In the genomic region with DNA sequence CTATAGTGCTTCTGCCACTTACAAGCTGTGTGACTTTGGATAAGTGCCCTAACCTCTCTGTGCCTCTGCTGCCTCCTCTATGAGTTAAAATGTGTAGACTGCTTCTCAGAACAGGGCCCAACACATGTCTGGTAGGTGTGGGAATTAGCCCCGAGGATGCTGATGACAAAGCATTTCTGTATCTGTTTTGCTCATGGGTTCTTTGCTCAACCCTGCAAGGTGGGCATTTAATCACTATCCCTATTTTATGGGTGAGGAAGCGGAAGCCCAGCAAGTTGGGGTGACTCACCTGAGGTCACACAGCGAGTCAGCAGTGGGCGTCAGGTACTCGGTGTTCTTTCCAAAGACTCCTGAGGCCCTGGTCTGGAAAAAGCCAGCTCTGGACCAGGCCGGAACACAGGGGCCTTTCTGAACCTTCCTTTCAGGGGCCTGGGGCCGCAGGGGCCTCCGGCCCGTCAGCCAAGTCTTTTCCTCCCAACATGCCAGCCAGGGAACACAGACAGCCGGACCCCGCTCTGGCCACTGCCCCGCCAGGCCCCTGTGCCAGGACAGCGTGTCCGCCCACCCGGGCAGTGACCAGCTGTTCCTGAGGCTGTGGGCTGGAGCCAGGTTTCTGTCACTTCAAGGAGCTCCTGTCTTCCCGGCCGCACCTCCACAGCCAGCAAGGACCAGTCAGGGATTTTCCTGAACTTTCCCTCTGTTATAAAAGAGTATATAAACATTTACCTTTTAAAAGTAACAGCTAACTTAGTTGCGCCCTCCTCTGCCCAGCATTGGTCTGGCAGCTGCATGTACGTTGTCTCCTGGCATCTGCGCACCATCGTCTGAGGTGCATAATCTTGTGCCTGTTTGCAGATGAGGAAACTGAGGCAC, we compare ENCODE assay signal across 8 cellular contexts.
DNase-seq lines count a peak whose midpoint lies in the region; ATAC-seq and TF ChIP-seq lines count a peak whose summit lies in the region.

No MANE protein-coding gene starts in this region.

- CTCF ChIA-PET in CD8-positive, alpha-beta T cell (lab: Charles Lee) = interaction anchor here (0.7 to 1.6 kb wide), 5 partner anchors 12 to 97 kb away, joined by 3 to 7 read pairs (median 4); no protein-coding TSS in a partner anchor

- no peaks in the 10 kb centered on the region for H3K36me3 Mint-ChIP-seq in CD8-positive, alpha-beta T cell

- H3K27ac Mint-ChIP-seq in CD8-positive, alpha-beta T cell = no peak overlapping the region

- DNase-seq in foreskin fibroblast = peak in 1 of 2 donors; percentile 70
- peak; percentile 67 to 87 for DNase-seq in psoas muscle
- DNase-seq in NCI-H1048 (lab: John Stamatoyannopoulos, UW) = no peak
- DNase-seq in CD8-positive, alpha-beta T cell = no peak

- no peaks in the 10 kb centered on the region for H3K27me3 Mint-ChIP-seq in CD8-positive, alpha-beta T cell (ENCODE audit: low read depth)

- no peaks in the 10 kb centered on the region for H3K36me3 ChIP-seq in SU-DHL-6 (ENCODE audit: low read length)
- H3K36me3 ChIP-seq in psoas muscle (ENCODE audit: insufficient read depth in 1 of 2, low read depth in 1 of 2) = no peaks in the 10 kb centered on the region
- no peaks in the 10 kb centered on the region for H3K36me3 ChIP-seq in CD8-positive, alpha-beta T cell (ENCODE audit: insufficient read depth, low read length)

- TF ChIP-seq CTCF in GM12872 (IDR thresholded peaks at IDR 0.05; ENCODE audit: insufficient read depth, low read depth, low read length) = 0 out of 3 replicates have a peak, but pooled peaks have one; percentile 21
- peak; percentile 13 for TF ChIP-seq CTCF in SU-DHL-6 (IDR thresholded peaks at IDR 0.05; ENCODE audit: insufficient read depth, low read length, poor library complexity, severe bottlenecking)
- peak; percentile 16 for TF ChIP-seq CTCF in foreskin fibroblast (IDR thresholded peaks at IDR 0.05; ENCODE audit: low read depth, low read length)
- TF ChIP-seq CTCF in psoas muscle (IDR thresholded peaks at IDR 0.05) = no peak
- no peak for TF ChIP-seq CTCF in CD8-positive, alpha-beta T cell (IDR thresholded peaks at IDR 0.05)

- ATAC-seq in psoas muscle (peak; percentile 82 to 85 (median 84)), HG03025 (IDR thresholded peaks at IDR 0.05; ENCODE audit: low FRiP score, unreplicated experiment) (no peak), HG03460 (IDR thresholded peaks at IDR 0.05; ENCODE audit: unreplicated experiment) (no peak)
- ATAC-seq in CD8-positive, alpha-beta T cell = no peak

- H3K9me3 ChIP-seq in SU-DHL-6 (ENCODE audit: insufficient read depth, low read length) (no peaks in the 10 kb centered on the region), psoas muscle (no peaks in the 10 kb centered on the region)
- no peaks in the 10 kb centered on the region for H3K9me3 ChIP-seq in CD8-positive, alpha-beta T cell (ENCODE audit: low read length)

- POLR2A ChIA-PET in CD8-positive, alpha-beta T cell (lab: Charles Lee) = interaction anchor here (0.6 to 1.1 kb wide), 3 partner anchors 17 to 61 kb away, joined by 3 to 4 read pairs (median 4); no protein-coding TSS in a partner anchor

- no peak overlapping the region for H3K9ac ChIP-seq in SU-DHL-6 (ENCODE audit: low read length)

- H3K4me2 ChIP-seq in SU-DHL-6 (ENCODE audit: low read depth, low read length, poor library complexity, severe bottlenecking) = no peak overlapping the region

- 24 to 41% (median 30%) methylated on average over 21 of the region's 21 CpGs for WGBS in psoas muscle, 3 donors

- H3K9me3 Mint-ChIP-seq in CD8-positive, alpha-beta T cell = no peaks in the 10 kb centered on the region

- H3K4me3 ChIP-seq in SU-DHL-6 (ENCODE audit: insufficient read depth, low read length, poor library complexity, severe bottlenecking) (no peak overlapping the region), foreskin fibroblast (ENCODE audit: low read depth in 1 of 2, low read length in 2 of 2) (no peak overlapping the region), psoas muscle (peak overlapping the region; percentile 66)
- no peak overlapping the region for H3K4me3 ChIP-seq in CD8-positive, alpha-beta T cell (ENCODE audit: low read depth, low read length)

- H4K20me1 ChIP-seq in SU-DHL-6 (ENCODE audit: low read depth, low read length) = no peaks in the 10 kb centered on the region

- no peak overlapping the region for H3K4me3 Mint-ChIP-seq in CD8-positive, alpha-beta T cell

- H3K79me2 ChIP-seq in SU-DHL-6 (ENCODE audit: insufficient read depth, low read length) = no peaks in the 10 kb centered on the region

- H3F3A ChIP-seq in SU-DHL-6 (ENCODE audit: insufficient read depth) = no peaks in the 10 kb centered on the region

- H3K9me2 ChIP-seq in SU-DHL-6 (replicated peaks; ENCODE audit: insufficient read depth, low read length) = no peaks in the 10 kb centered on the region

- intact Hi-C loops in psoas muscle (cut with DNase I) = loop anchor here in 1 of 2 donors (10.0 kb wide), 1 partner anchor 89 kb away; the partner anchor contains the start of gene RAI1
- intact Hi-C loops in CD8-positive, alpha-beta T cell (cut with DNase I, micrococcal nuclease) = no loop called here

- H3K27ac ChIP-seq in SU-DHL-6 (ENCODE audit: low read depth, low read length) = no peak overlapping the region
- peak overlapping the region; percentile 89 for H3K27ac ChIP-seq in psoas muscle
- no peak overlapping the region for H3K27ac ChIP-seq in CD8-positive, alpha-beta T cell (ENCODE audit: low read depth, low read length)

- H3K4me1 Mint-ChIP-seq in CD8-positive, alpha-beta T cell (ENCODE audit: low read depth) = peaks cover 6% of the 10 kb centered on the region

- H3K27me3 ChIP-seq in SU-DHL-6 (ENCODE audit: low read length) = no peaks in the 10 kb centered on the region
- H3K27me3 ChIP-seq in psoas muscle (ENCODE audit: insufficient read depth in 3 of 3, low read length in 2 of 3) = no peaks in the 10 kb centered on the region
- no peaks in the 10 kb centered on the region for H3K27me3 ChIP-seq in CD8-positive, alpha-beta T cell (ENCODE audit: insufficient read depth, low read length)

- H2AFZ ChIP-seq in SU-DHL-6 (ENCODE audit: low read depth, low read length, severe bottlenecking) = no peak overlapping the region

- peaks cover 50% of the 10 kb centered on the region for H3K4me1 ChIP-seq in psoas muscle
- no peaks in the 10 kb centered on the region for H3K4me1 ChIP-seq in CD8-positive, alpha-beta T cell (ENCODE audit: insufficient read depth, low read length)

Comparison
In these comparisons a context has a peak if more than half of its experiments do, and no peak if none do; other contexts are left out.
1. CTCF ChIP-seq: peak in GM12872 (single experiment), SU-DHL-6 (single experiment) and foreskin fibroblast (single experiment); none in psoas muscle (single experiment) and CD8-positive, alpha-beta T cell (single experiment).
2. DNase-seq: peak in psoas muscle (2 of 2); none in NCI-H1048 (single experiment) and CD8-positive, alpha-beta T cell (0 of 7).
3. ATAC-seq: peak in psoas muscle (4 of 4); none in HG03025 (single experiment), HG03460 (single experiment) and CD8-positive, alpha-beta T cell (single experiment).